In genomic region chr17:14070344-14071007, GRCh38 we compare ENCODE assay signal across 8 cellular contexts. TPM values are rescaled to one million over a fixed set of nuclear protein-coding genes. Genes with fewer than 3 reads are reported as not detected.
DNase-seq lines count a peak whose midpoint lies in the region; ATAC-seq and TF ChIP-seq lines count a peak whose summit lies in the region.

No MANE protein-coding gene starts in this region.

- H2AFZ ChIP-seq in OCI-LY7 (ENCODE audit: low read length) (no peak overlapping the region), neuron (ENCODE audit: low read depth, low read length) (no peak overlapping the region)

- peak overlapping the region; percentile 88 for H3K27ac Mint-ChIP-seq in Caco-2 (ENCODE audit: unreplicated experiment)

- peak overlapping the region; percentile 86 for H3K4me3 Mint-ChIP-seq in Caco-2 (ENCODE audit: unreplicated experiment)

- peaks cover 8% of the 10 kb centered on the region for H3K4me1 Mint-ChIP-seq in Caco-2 (ENCODE audit: low read depth, unreplicated experiment)

- DNase-seq in Caco-2 (peak in 1 of 2 experiments; percentile 9), OCI-LY7 (ENCODE audit: low spot score) (no peak), epithelial cell of esophagus (ENCODE audit: low read depth) (no peak), KBM-7 (no peak), epidermal melanocyte (ENCODE audit: insufficient read length, low spot score) (no peak)
- no peak for DNase-seq in activated CD8-positive, alpha-beta memory T cell treated with anti-CD3 and anti-CD28 coated beads, Interleukin-2, amount 50 U/mL, for 48 hours

- TF ChIP-seq CTCF in Caco-2 (IDR thresholded peaks at IDR 0.05; ENCODE audit: insufficient read depth in 1 of 2, low read depth in 1 of 2, low read length in 1 of 2, severe bottlenecking in 1 of 2, unreplicated experiment in 1 of 2) (no peak), OCI-LY7 (conservative IDR thresholded peaks at IDR 0.05; ENCODE audit: low read length) (no peak), epithelial cell of esophagus (IDR thresholded peaks at IDR 0.05; ENCODE audit: insufficient read depth, low read depth, low read length, missing control alignments) (no peak)

- BruUV-seq in Caco-2 (replicated peaks; lab: Mats Ljungman, UMichigan): no TSS peak
- BruUV-seq in OCI-LY7 (replicated peaks; lab: Mats Ljungman, UMichigan): no TSS peak

- POLR2A ChIA-PET in Caco-2 (lab: Charles Lee): interaction anchor here (0.6 kb wide), 1 partner anchor 18 kb away, joined by 3 read pairs; no protein-coding TSS in a partner anchor
- POLR2A ChIA-PET in OCI-LY7 (lab: Charles Lee): interaction anchor here (0.6 to 1.7 kb wide), 3 partner anchors 10 to 221 kb away, joined by 3 to 5 read pairs (median 4); no protein-coding TSS in a partner anchor

- H3K4me1 ChIP-seq in Caco-2 (no peaks in the 10 kb centered on the region; the same call in 1 of the 2 replicates), OCI-LY7 (ENCODE audit: insufficient read depth, low read length, poor library complexity, severe bottlenecking) (peaks cover 21% of the 10 kb centered on the region), neuron (ENCODE audit: insufficient read depth, low read length) (peaks cover 17% of the 10 kb centered on the region)

- ATAC-seq in HG03039 (IDR thresholded peaks at IDR 0.05; ENCODE audit: unreplicated experiment): no peak

- peak overlapping the region; percentile 89 for H3K4me2 ChIP-seq in OCI-LY7 (ENCODE audit: low read length)

- in situ Hi-C loops in KBM-7 (cut with MboI; ENCODE audit: low pct_unique_long_range_greater_than_20kb, low sequenced_read_pairs): no loop called here

- H3K79me2 ChIP-seq in OCI-LY7 (ENCODE audit: insufficient read depth, low read depth, low read length): peaks cover 76% of the 10 kb centered on the region

- H3K27me3 ChIP-seq in Caco-2 (replicated peaks; ENCODE audit: control insufficient read depth, insufficient read depth, low read length) (no peaks in the 10 kb centered on the region), neuron (ENCODE audit: insufficient read depth, low read length) (no peaks in the 10 kb centered on the region)

- H3K9me3 ChIP-seq in Caco-2 (no peaks in the 10 kb centered on the region), OCI-LY7 (ENCODE audit: low read length) (peaks cover 6% of the 10 kb centered on the region; the same call in 1 of the 2 replicates), neuron (ENCODE audit: low read length) (peaks cover 6% of the 10 kb centered on the region)

- intact Hi-C loops in Caco-2 (cut with micrococcal nuclease; ENCODE audit: unreplicated experiment) (no loop called here), OCI-LY7 (cut with micrococcal nuclease; ENCODE audit: unreplicated experiment) (loop anchor here (5.0 kb wide), 1 partner anchor 127 kb away; no protein-coding TSS in a partner anchor)

- no peak overlapping the region for H3K27ac ChIP-seq in OCI-LY7 (ENCODE audit: low read depth, low read length, poor library complexity, severe bottlenecking)

- H3K4me3 ChIP-seq in Caco-2 (ENCODE audit: low read depth, low read length): peak overlapping the region; percentile 90
- H3K4me3 ChIP-seq in OCI-LY7 (ENCODE audit: low read depth, low read length, poor library complexity, severe bottlenecking): peak overlapping the region; percentile 99
- H3K4me3 ChIP-seq in epithelial cell of esophagus (ENCODE audit: low read length): peak overlapping the region; percentile 92
- H3K4me3 ChIP-seq in neuron (ENCODE audit: low read length): peak overlapping the region; percentile 87

- H3K36me3 Mint-ChIP-seq in Caco-2 (ENCODE audit: insufficient read depth, unreplicated experiment): peaks cover 6% of the 10 kb centered on the region

- H3K36me3 ChIP-seq in Caco-2 (ENCODE audit: control insufficient read depth, insufficient read depth, low read length) (no peaks in the 10 kb centered on the region; the same call in 1 of the 2 replicates), OCI-LY7 (ENCODE audit: insufficient read depth, low read length) (peaks cover 46% of the 10 kb centered on the region), neuron (ENCODE audit: insufficient read depth, low read length) (peaks cover 14% of the 10 kb centered on the region)

- no peaks in the 10 kb centered on the region for H3K9me2 ChIP-seq in OCI-LY7 (ENCODE audit: insufficient read depth, low read length)

- CTCF ChIA-PET in Caco-2 (lab: Charles Lee): no interaction called here
- CTCF ChIA-PET in OCI-LY7 (lab: Charles Lee; ENCODE audit: unreplicated experiment): no interaction called here

- no peaks in the 10 kb centered on the region for H3K9me3 Mint-ChIP-seq in Caco-2 (ENCODE audit: unreplicated experiment)

- H4K20me1 ChIP-seq in OCI-LY7 (ENCODE audit: insufficient read depth, low read length): peaks cover 5% of the 10 kb centered on the region; the same call in 1 of the 2 replicates

- H3K27me3 Mint-ChIP-seq in Caco-2 (ENCODE audit: insufficient read depth, unreplicated experiment): no peaks in the 10 kb centered on the region

RNA-seq across cellular contexts. Expression of gene COX10, which starts 1.2 kb away (rescaled TPM):
- 13.5 and 14.0 TPM in 2 replicates for total RNA-seq in Caco-2 (2022)
- total RNA-seq in OCI-LY7 (2014; rRNA removed; shearing (Covaris generic)): 21.1 and 28.4 TPM in 2 replicates
- total RNA-seq in OCI-LY7 (2022): 24.9 and 26.5 TPM in 2 replicates
